Comparison of ENCODE assay signal across 22 cellular contexts in the genomic region with DNA sequence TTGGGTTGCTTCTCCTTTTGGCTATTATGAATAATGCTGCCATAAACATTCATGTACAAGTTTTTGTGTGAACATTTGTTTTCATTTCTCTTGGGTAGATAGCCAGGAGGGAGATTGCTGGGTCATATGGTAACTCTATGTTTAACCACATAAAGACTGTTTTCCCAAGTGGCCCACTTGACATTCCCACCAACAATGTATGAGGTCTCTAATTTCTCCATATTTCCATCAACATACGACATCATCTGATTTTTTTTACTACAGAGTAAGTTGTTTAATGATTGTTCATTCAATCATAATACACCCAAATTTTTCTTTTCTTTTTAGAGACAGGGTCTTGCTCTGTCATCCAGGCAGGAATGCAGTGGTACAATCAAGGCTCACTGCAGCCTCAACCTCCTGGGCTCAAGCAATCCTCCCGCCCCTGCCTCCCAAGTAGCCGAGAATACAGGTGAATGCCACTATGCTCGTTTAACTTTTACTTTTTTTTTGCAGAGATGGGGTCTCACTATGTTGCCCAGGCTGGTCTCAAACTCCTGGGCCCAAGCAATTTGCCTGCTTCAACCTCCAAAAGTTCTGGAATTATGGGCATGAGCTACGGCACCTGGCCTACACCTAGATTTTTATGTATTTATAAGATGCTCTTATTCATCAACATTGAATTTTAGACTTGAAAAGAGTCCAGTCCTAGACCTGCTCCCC. TPM values are rescaled to one million over a fixed set of nuclear protein-coding genes. Genes with fewer than 3 reads are reported as not detected.
DNase-seq lines count a peak whose midpoint lies in the region; ATAC-seq and TF ChIP-seq lines count a peak whose summit lies in the region.
"Had no signal": no experiment of that assay in that cellular context is flagged by ENCODE, and none has a peak within 500 bp of the region (broad histone marks: within the 10 kb centered on the region; RNA-seq: fewer than 3 reads in every experiment).

No MANE protein-coding gene starts in this region.

- H3K27me3 ChIP-seq in osteoblast (ENCODE audit: insufficient read depth, low read length), result no peaks in the 10 kb centered on the region
- H3K27me3 ChIP-seq: BE2C, MG63 had no signal

- H3K4me1 Mint-ChIP-seq in T-helper 2 cell treated with Interferon-gamma antibody and Interleukin-4, amounts not matched to agents 5 μg/mL and 100 μg/mL, for 36 hours (ENCODE audit: low read depth), result peaks cover 18% of the 10 kb centered on the region
- H3K4me1 Mint-ChIP-seq in chondrocyte (ENCODE audit: low read depth), result peaks cover 24% of the 10 kb centered on the region

- H3K36me3 ChIP-seq in HEK293 (ENCODE audit: control insufficient read depth in 2 of 2, insufficient read depth in 1 of 2, low read length in 2 of 2), result peaks cover 0 to 54% of the 10 kb centered on the region in 2 experiments; a peak in 2 of 3 replicates
- H3K36me3 ChIP-seq in osteoblast (ENCODE audit: insufficient read depth, low read length), result peaks cover 50% of the 10 kb centered on the region
- H3K36me3 ChIP-seq: MG63 had no signal

- H3K27ac ChIP-seq in HEK293 (ENCODE audit: extremely low read depth, low read depth, low read length) (no peak overlapping the region), osteoblast (ENCODE audit: low read depth, low read length) (no peak overlapping the region)
- H3K27ac ChIP-seq: parathyroid adenoma had no signal

- peaks cover 23% of the 10 kb centered on the region for H3K36me3 Mint-ChIP-seq in T-helper 2 cell treated with Interferon-gamma antibody and Interleukin-4, amounts not matched to agents 5 μg/mL and 100 μg/mL, for 36 hours (ENCODE audit: low read depth)
- peaks cover 3% of the 10 kb centered on the region for H3K36me3 Mint-ChIP-seq in chondrocyte (ENCODE audit: low read depth)

- H3K9me3 ChIP-seq in HEK293 (ENCODE audit: control insufficient read depth, insufficient read depth, low read depth, low read length), result no peaks in the 10 kb centered on the region
- H3K9me3 ChIP-seq in osteoblast (ENCODE audit: low read depth, low read length), result no peaks in the 10 kb centered on the region
- H3K9me3 ChIP-seq: BE2C, MG63 had no signal

- no peak overlapping the region for H2AFZ ChIP-seq in osteoblast (ENCODE audit: low read length)
- H2AFZ ChIP-seq: parathyroid adenoma had no signal

- TF ChIP-seq CTCF in HEK293 (tag by site-specific recombination; IDR thresholded peaks at IDR 0.05), result no peak
- no peak for TF ChIP-seq CTCF in chondrocyte (IDR thresholded peaks at IDR 0.05)
- TF ChIP-seq CTCF in osteoblast (IDR thresholded peaks at IDR 0.05; ENCODE audit: extremely low read depth, low read depth, low read length), result no peak

- H3K4me2 ChIP-seq in osteoblast (ENCODE audit: insufficient read depth, low read length), result no peak overlapping the region

- peaks cover 48% of the 10 kb centered on the region for H4K20me1 ChIP-seq in osteoblast (ENCODE audit: insufficient read depth, low read length)

- H3K79me2 ChIP-seq in osteoblast (ENCODE audit: insufficient read depth, low read length), result peaks cover 97% of the 10 kb centered on the region

- no peaks in the 10 kb centered on the region for H3K9me3 Mint-ChIP-seq in T-helper 2 cell treated with Interferon-gamma antibody and Interleukin-4, amounts not matched to agents 5 μg/mL and 100 μg/mL, for 36 hours
- no peaks in the 10 kb centered on the region for H3K9me3 Mint-ChIP-seq in chondrocyte (ENCODE audit: low read depth)

- ATAC-seq in HG03571 (IDR thresholded peaks at IDR 0.05; ENCODE audit: unreplicated experiment), result no peak
- ATAC-seq: activated CD4-positive, alpha-beta T cell treated with anti-CD3 and anti-CD28 coated beads for 36 hours; HCT116; sciatic nerve had no signal

- H3K4me1 ChIP-seq in HEK293 (ENCODE audit: control insufficient read depth, insufficient read depth, low read length), result no peaks in the 10 kb centered on the region
- H3K4me1 ChIP-seq in osteoblast (ENCODE audit: insufficient read depth, low read length), result peaks cover 5% of the 10 kb centered on the region
- H3K4me1 ChIP-seq: BE2C, parathyroid adenoma had no signal

- H3K27ac Mint-ChIP-seq in T-helper 2 cell treated with Interferon-gamma antibody and Interleukin-4, amounts not matched to agents 5 μg/mL and 100 μg/mL, for 36 hours, result peak overlapping the region; percentile 26
- no peak overlapping the region for H3K27ac Mint-ChIP-seq in chondrocyte (ENCODE audit: unreplicated experiment)
- H3K27ac Mint-ChIP-seq: activated CD4-positive, alpha-beta T cell treated with anti-CD3 and anti-CD28 coated beads for 36 hours had no signal

- CTCF ChIA-PET in HEK293 (lab: Yijun Ruan, JAX), result interaction anchor here (0.6 kb wide), 1 partner anchor 78 kb away, joined by 3 read pairs; no protein-coding TSS in a partner anchor

- no peak for DNase-seq in T-helper 2 cell treated with Interferon-gamma antibody and Interleukin-4, amounts not matched to agents 5 μg/mL and 100 μg/mL, for 36 hours (ENCODE audit: low spot score)
- DNase-seq in T-helper 2 cell, result no peak
- DNase-seq in chondrocyte (ENCODE audit: low spot score), result peak; percentile 19
- peak; percentile 29 for DNase-seq in osteoblast (ENCODE audit: insufficient read length, low spot score, missing footprints)
- no peak for DNase-seq in DMS 273 (lab: John Stamatoyannopoulos, UW; ENCODE audit: unreplicated experiment)
- no peak for DNase-seq in NCI-H1105 treated with DMSO at 0.1 percent for 48 hours (lab: John Stamatoyannopoulos, UW)
- DNase-seq: activated CD4-positive, alpha-beta T cell treated with anti-CD3 and anti-CD28 coated beads for 36 hours; activated CD8-positive, alpha-beta memory T cell treated with anti-CD3 and anti-CD28 coated beads for 24 hours; BE2C; MG63; NCI-H146; NCI-H748 treated with DMSO at 0.1 percent for 48 hours had no signal

- H3K27me3 Mint-ChIP-seq in T-helper 2 cell treated with Interferon-gamma antibody and Interleukin-4, amounts not matched to agents 5 μg/mL and 100 μg/mL, for 36 hours (ENCODE audit: low read depth), result no peaks in the 10 kb centered on the region
- H3K27me3 Mint-ChIP-seq in chondrocyte (ENCODE audit: low read depth), result no peaks in the 10 kb centered on the region
- H3K27me3 Mint-ChIP-seq: activated CD4-positive, alpha-beta T cell treated with anti-CD3 and anti-CD28 coated beads for 36 hours had no signal

- POLR2A ChIA-PET in HEK293 (lab: Yijun Ruan, JAX), result no interaction called here

- H3K4me3 ChIP-seq in HEK293 (ENCODE audit: low read depth, low read length) (no peak overlapping the region), osteoblast (ENCODE audit: insufficient read depth, low read length) (no peak overlapping the region)
- H3K4me3 ChIP-seq: MG63 had no signal

- no peak overlapping the region for H3K4me3 Mint-ChIP-seq in T-helper 2 cell treated with Interferon-gamma antibody and Interleukin-4, amounts not matched to agents 5 μg/mL and 100 μg/mL, for 36 hours
- H3K4me3 Mint-ChIP-seq in chondrocyte (ENCODE audit: unreplicated experiment), result no peak overlapping the region
- H3K4me3 Mint-ChIP-seq: activated CD4-positive, alpha-beta T cell treated with anti-CD3 and anti-CD28 coated beads for 36 hours had no signal

TF ChIP-seq in HEK293, 187 proteins besides CTCF, POLR2A, EP300 and RAD21 (continues in another document):
- TF ChIP-seq ZNF391 (tag by site-specific recombination; IDR thresholded peaks at IDR 0.05; ENCODE audit: borderline replicate concordance, low read depth), result no peak
- TF ChIP-seq, protein P1, sequence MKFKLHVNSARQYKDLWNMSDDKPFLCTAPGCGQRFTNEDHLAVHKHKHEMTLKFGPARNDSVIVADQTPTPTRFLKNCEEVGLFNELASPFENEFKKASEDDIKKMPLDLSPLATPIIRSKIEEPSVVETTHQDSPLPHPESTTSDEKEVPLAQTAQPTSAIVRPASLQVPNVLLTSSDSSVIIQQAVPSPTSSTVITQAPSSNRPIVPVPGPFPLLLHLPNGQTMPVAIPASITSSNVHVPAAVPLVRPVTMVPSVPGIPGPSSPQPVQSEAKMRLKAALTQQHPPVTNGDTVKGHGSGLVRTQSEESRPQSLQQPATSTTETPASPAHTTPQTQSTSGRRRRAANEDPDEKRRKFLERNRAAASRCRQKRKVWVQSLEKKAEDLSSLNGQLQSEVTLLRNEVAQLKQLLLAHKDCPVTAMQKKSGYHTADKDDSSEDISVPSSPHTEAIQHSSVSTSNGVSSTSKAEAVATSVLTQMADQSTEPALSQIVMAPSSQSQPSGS (tag by site-specific recombination; IDR thresholded peaks at IDR 0.05; ENCODE audit: low read depth), result peak; percentile 17; the same call in 1 of the 2 replicates
- TF ChIP-seq, protein P2, sequence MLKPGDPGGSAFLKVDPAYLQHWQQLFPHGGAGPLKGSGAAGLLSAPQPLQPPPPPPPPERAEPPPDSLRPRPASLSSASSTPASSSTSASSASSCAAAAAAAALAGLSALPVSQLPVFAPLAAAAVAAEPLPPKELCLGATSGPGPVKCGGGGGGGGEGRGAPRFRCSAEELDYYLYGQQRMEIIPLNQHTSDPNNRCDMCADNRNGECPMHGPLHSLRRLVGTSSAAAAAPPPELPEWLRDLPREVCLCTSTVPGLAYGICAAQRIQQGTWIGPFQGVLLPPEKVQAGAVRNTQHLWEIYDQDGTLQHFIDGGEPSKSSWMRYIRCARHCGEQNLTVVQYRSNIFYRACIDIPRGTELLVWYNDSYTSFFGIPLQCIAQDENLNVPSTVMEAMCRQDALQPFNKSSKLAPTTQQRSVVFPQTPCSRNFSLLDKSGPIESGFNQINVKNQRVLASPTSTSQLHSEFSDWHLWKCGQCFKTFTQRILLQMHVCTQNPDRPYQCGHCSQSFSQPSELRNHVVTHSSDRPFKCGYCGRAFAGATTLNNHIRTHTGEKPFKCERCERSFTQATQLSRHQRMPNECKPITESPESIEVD (tag by site-specific recombination; IDR thresholded peaks at IDR 0.05), result peak; percentile 58; the same call in 1 of the 2 replicates
- no peak for TF ChIP-seq ZNF311 (tag by site-specific recombination; IDR thresholded peaks at IDR 0.05; ENCODE audit: borderline replicate concordance)

RNA-seq across cellular contexts. Expression of a gene that starts 6.8 kb away (rescaled TPM):
- total RNA-seq in chondrocyte (38.9 to 44.4 TPM (median 40.1 TPM) in 3 replicates), osteoblast (46.9 and 48.5 TPM in 2 replicates)

RNA-seq across cellular contexts. Expression of a gene that starts 20.1 kb away (rescaled TPM):
- total RNA-seq in chondrocyte (not detected in 3 replicates), osteoblast (under 0.01 TPM in 1 of 2 replicates, not detected in the other)
- total RNA-seq: A172, bronchial epithelial cell, fibroblast of lung, lung microvascular endothelial cell, subcutaneous adipose tissue had no signal

RNA-seq across cellular contexts. Expression of a gene that starts 23.5 kb away (rescaled TPM):
- total RNA-seq in chondrocyte (4.1 to 7.9 TPM (median 7.9 TPM) in 3 replicates), osteoblast (5.8 and 6.5 TPM in 2 replicates)

RNA-seq across cellular contexts. Expression of a gene that starts 34.2 kb away (rescaled TPM):
- 25.6 to 45.3 TPM (median 26.3 TPM) in 3 replicates for total RNA-seq in chondrocyte
- 76.7 and 81.3 TPM in 2 replicates for total RNA-seq in osteoblast

RNA-seq across cellular contexts. Expression of a gene that starts 55.8 kb away (rescaled TPM):
- total RNA-seq in chondrocyte (27.6 to 50.2 TPM (median 28.4 TPM) in 3 replicates), osteoblast (17.4 and 21.0 TPM in 2 replicates)

Comparison
In these comparisons a context has a peak if more than half of its experiments do, and no peak if none do; other contexts are left out.
1. DNase-seq: peak in chondrocyte (single experiment) and osteoblast (single experiment); none in T-helper 2 cell treated with Interferon-gamma antibody and Interleukin-4, amounts not matched to agents 5 μg/mL and 100 μg/mL, for 36 hours (single experiment), T-helper 2 cell (0 of 5), DMS 273 (single experiment) and NCI-H1105 treated with DMSO at 0.1 percent for 48 hours (single experiment).